Comparison of ENCODE assay signal across 21 cellular contexts in the genomic region with DNA sequence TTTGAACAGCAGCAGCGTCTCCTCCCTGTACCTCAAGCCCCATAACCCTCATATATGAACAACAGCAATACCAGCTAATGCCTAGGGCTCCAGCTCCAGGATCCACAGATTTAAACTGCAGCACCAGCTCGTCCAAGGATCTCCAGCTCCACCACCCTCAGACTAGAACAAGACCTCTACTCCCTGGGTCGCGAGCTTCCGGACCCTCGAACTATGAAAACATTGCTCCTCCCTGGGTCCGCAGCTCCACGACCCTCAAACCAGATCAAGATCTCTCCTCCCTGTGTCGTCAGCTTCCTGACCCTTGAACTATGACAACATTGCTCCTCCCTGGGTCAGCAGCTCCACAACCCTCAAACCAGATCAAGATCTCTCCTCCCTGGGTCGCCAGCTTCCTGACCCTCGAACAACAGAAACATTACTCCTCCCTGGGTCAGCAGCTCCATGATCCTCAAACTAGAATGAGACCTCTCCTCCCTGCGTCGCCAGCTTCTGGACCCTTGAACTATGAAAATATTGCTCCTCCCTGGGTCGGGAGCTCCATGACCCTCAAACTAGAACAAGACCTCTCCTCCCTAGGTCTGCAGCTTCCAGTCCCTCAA.
DNase-seq lines count a peak whose midpoint lies in the region; ATAC-seq, FAIRE-seq and TF ChIP-seq lines count a peak whose summit lies in the region.
"Had no signal": no experiment of that assay in that cellular context is flagged by ENCODE, and none has a peak within 500 bp of the region (broad histone marks: within the 10 kb centered on the region; RNA-seq: fewer than 3 reads in every experiment).

No MANE protein-coding gene starts in this region.

- no peaks in the 10 kb centered on the region for H3K4me1 ChIP-seq in A549
- H3K4me1 ChIP-seq in DND-41 (ENCODE audit: insufficient read depth, low read length), result peaks cover 17% of the 10 kb centered on the region
- no peaks in the 10 kb centered on the region for H3K4me1 ChIP-seq in mesendoderm (ENCODE audit: control insufficient read depth, low read depth, low read length)
- peaks cover 0 to 8% (median 0%) of the 10 kb centered on the region in 6 donors for H3K4me1 ChIP-seq in spleen
- H3K4me1 ChIP-seq: BLaER1, HAP-1 had no signal

- H3K18ac ChIP-seq in mesendoderm (ENCODE audit: low read length), result no peak overlapping the region

- TF ChIP-seq POLR2A in A549 (IDR thresholded peaks at IDR 0.05; ENCODE audit: low read length) (no peak), spleen (IDR thresholded peaks at IDR 0.05) (no peak)

- H3K79me2 ChIP-seq in DND-41 (ENCODE audit: insufficient read depth, low read length) (no peaks in the 10 kb centered on the region), mesendoderm (ENCODE audit: control insufficient read depth, insufficient read depth, low read length) (no peaks in the 10 kb centered on the region)

- H3K4me2 ChIP-seq in A549 (0 out of 3 replicates have a peak overlapping the region, but pooled peaks have one; percentile 12), DND-41 (ENCODE audit: insufficient read depth, low read length) (no peak overlapping the region), mesendoderm (ENCODE audit: low read length) (no peak overlapping the region)
- H3K4me2 ChIP-seq: BLaER1 had no signal

- no peak for FAIRE-seq in A549 (lab: Jason Lieb, UNC)
- FAIRE-seq: GM12878, GM18507, H54 had no signal

- 32% methylated on average over 14 of the region's 14 CpGs for WGBS in A549 (ENCODE audit: missing lambda C conversion rate)
- WGBS in mesendoderm (ENCODE audit: extremely low coverage, insufficient coverage, low lambda C conversion rate), result no CpG with 5 or more reads among the region's 14 CpGs
- WGBS in spleen, 5 donors, result 67 to 75% (median 71%) methylated on average over 14 of the region's 14 CpGs

- no peak for DNase-seq in A549 (ENCODE audit: low read depth in 1 of 2, low spot score in 1 of 2)
- no peak for DNase-seq in DND-41
- DNase-seq in mesendoderm, result no peak
- DNase-seq in spleen, result peak; percentile 32
- DNase-seq in activated CD8-positive, alpha-beta T cell treated with anti-CD3 and anti-CD28 coated beads for 36 hours, result no peak
- DNase-seq: Caco-2; CD4-positive, CD25-positive, alpha-beta regulatory T cell; CD8-positive, alpha-beta T cell; DMS153; EL; GDM1; GOT3; HFFc6 had no signal

- ATAC-seq in A549 (peak in 1 of 2 experiments; percentile 33; a peak in 1 of 6 replicates), DND-41 (ENCODE audit: insufficient read depth, low read depth) (no peak), HG02759 (IDR thresholded peaks at IDR 0.05; ENCODE audit: unreplicated experiment) (no peak)
- no peak for ATAC-seq in activated CD8-positive, alpha-beta T cell treated with anti-CD3 and anti-CD28 coated beads for 36 hours
- ATAC-seq: CD8-positive, alpha-beta T cell; GM12878 had no signal

- H4K20me1 ChIP-seq in DND-41 (ENCODE audit: insufficient read depth, low read length), result no peaks in the 10 kb centered on the region
- H4K20me1 ChIP-seq: BLaER1 had no signal

- H4K5ac ChIP-seq in mesendoderm (ENCODE audit: low read length), result no peak overlapping the region

- POLR2A ChIA-PET in A549 (lab: Yijun Ruan, JAX), result no interaction called here
- POLR2A ChIA-PET in activated CD8-positive, alpha-beta T cell treated with anti-CD3 and anti-CD28 coated beads for 36 hours (lab: Charles Lee), result interaction anchor here (1.4 kb wide), 1 partner anchor 13 kb away, joined by 4 read pairs; no protein-coding TSS in a partner anchor

- intact Hi-C loops in spleen (cut with DNase I; ENCODE audit: low total_unique reads), result no loop called here
- intact Hi-C loops in activated CD8-positive, alpha-beta T cell treated with anti-CD3 and anti-CD28 coated beads for 36 hours (cut with micrococcal nuclease), result loop anchor here (10.0 kb wide), 1 partner anchor 439 kb away; no protein-coding TSS in a partner anchor

- no peaks in the 10 kb centered on the region for H3K27me3 ChIP-seq in DND-41 (ENCODE audit: insufficient read depth, low read length, poor library complexity)
- no peaks in the 10 kb centered on the region for H3K27me3 ChIP-seq in mesendoderm (ENCODE audit: insufficient read depth, low read length, poor library complexity)
- H3K27me3 ChIP-seq in spleen (replicated peaks in 1 of 7), result peaks cover 0 to 11% (median 0%) of the 10 kb centered on the region in 7 donors
- H3K27me3 ChIP-seq: BLaER1 had no signal

- H2BK5ac ChIP-seq in mesendoderm (ENCODE audit: low read length), result no peak overlapping the region

- H3K23ac ChIP-seq in mesendoderm (ENCODE audit: low read length), result peak overlapping the region; percentile 57

- H3K4me3 ChIP-seq in A549 (no peak overlapping the region), DND-41 (ENCODE audit: low read depth in 1 of 2, low read length in 2 of 2) (no peak overlapping the region), mesendoderm (ENCODE audit: low read length) (no peak overlapping the region), spleen (no peak overlapping the region)
- H3K4me3 ChIP-seq: BLaER1, GM12878, HAP-1 had no signal

- no peak for TF ChIP-seq CTCF in A549 (IDR thresholded peaks at IDR 0.05)
- TF ChIP-seq CTCF in DND-41 (IDR thresholded peaks at IDR 0.05; ENCODE audit: borderline replicate concordance, extremely low read depth, low read length, poor library complexity, severe bottlenecking), result no peak
- TF ChIP-seq CTCF in spleen (IDR thresholded peaks at IDR 0.05 in 8 of 11, conservative IDR thresholded peaks at IDR 0.05 in 3 of 11), result no peak
- no peak for TF ChIP-seq CTCF in activated CD8-positive, alpha-beta T cell treated with anti-CD3 and anti-CD28 coated beads for 36 hours (IDR thresholded peaks at IDR 0.05)

- no peak overlapping the region for H3K27ac Mint-ChIP-seq in activated CD8-positive, alpha-beta T cell treated with anti-CD3 and anti-CD28 coated beads for 36 hours
- H3K27ac Mint-ChIP-seq: B cell; CD4-positive, CD25-positive, alpha-beta regulatory T cell; CD8-positive, alpha-beta T cell; HFFc6 had no signal

- H3K79me1 ChIP-seq in mesendoderm (ENCODE audit: low read length), result no peaks in the 10 kb centered on the region

- H3K9me3 ChIP-seq in A549 (peaks cover 12% of the 10 kb centered on the region; the same call in 2 of the 3 replicates), DND-41 (ENCODE audit: insufficient read depth, low read length, severe bottlenecking) (no peaks in the 10 kb centered on the region), spleen (no peaks in the 10 kb centered on the region)
- H3K9me3 ChIP-seq: BLaER1, Caco-2, HAP-1 had no signal

- no peak overlapping the region for H2AFZ ChIP-seq in DND-41 (ENCODE audit: low read depth, low read length)

- no peak overlapping the region for H3K27ac ChIP-seq in A549
- 0 out of 2 replicates have a peak overlapping the region, but pooled peaks have one; percentile 2 for H3K27ac ChIP-seq in DND-41 (ENCODE audit: low read length)
- H3K27ac ChIP-seq in mesendoderm (ENCODE audit: low read depth, low read length), result no peak overlapping the region
- H3K27ac ChIP-seq in spleen, result no peak overlapping the region
- H3K27ac ChIP-seq: BLaER1, C4-2B had no signal

- no peak overlapping the region for H3K9ac ChIP-seq in DND-41 (ENCODE audit: low read depth, low read length)
- H3K9ac ChIP-seq in mesendoderm (ENCODE audit: low read length), result no peak overlapping the region
- H3K9ac ChIP-seq: BLaER1 had no signal

- H2BK120ac ChIP-seq in mesendoderm (ENCODE audit: low read depth, low read length), result no peak overlapping the region

- no peaks in the 10 kb centered on the region for H3K36me3 Mint-ChIP-seq in activated CD8-positive, alpha-beta T cell treated with anti-CD3 and anti-CD28 coated beads for 36 hours (ENCODE audit: low read depth)
- H3K36me3 Mint-ChIP-seq: CD4-positive, CD25-positive, alpha-beta regulatory T cell; CD8-positive, alpha-beta T cell had no signal

- H3K36me3 ChIP-seq in DND-41 (ENCODE audit: insufficient read depth, low read length) (no peaks in the 10 kb centered on the region), mesendoderm (ENCODE audit: control insufficient read depth, insufficient read depth, low read length) (no peaks in the 10 kb centered on the region), spleen (no peaks in the 10 kb centered on the region)
- H3K36me3 ChIP-seq: BLaER1, HAP-1 had no signal

- peaks cover 1% of the 10 kb centered on the region for H3K27me3 Mint-ChIP-seq in activated CD8-positive, alpha-beta T cell treated with anti-CD3 and anti-CD28 coated beads for 36 hours
- H3K27me3 Mint-ChIP-seq: CD4-positive, CD25-positive, alpha-beta regulatory T cell had no signal

- TF ChIP-seq RAD21 in A549 (conservative IDR thresholded peaks at IDR 0.05 in 1 of 2, IDR thresholded peaks at IDR 0.05 in 1 of 2), result no peak

- H3K9me3 Mint-ChIP-seq in activated CD8-positive, alpha-beta T cell treated with anti-CD3 and anti-CD28 coated beads for 36 hours, result no peaks in the 10 kb centered on the region
- H3K9me3 Mint-ChIP-seq: CD4-positive, CD25-positive, alpha-beta regulatory T cell; CD8-positive, alpha-beta T cell had no signal

- CTCF ChIA-PET in A549 (lab: Yijun Ruan, JAX), result interaction anchor here (1.4 kb wide), 2 partner anchors 18 to 20 kb away, joined by 3 to 4 read pairs; no protein-coding TSS in a partner anchor
- CTCF ChIA-PET in activated CD8-positive, alpha-beta T cell treated with anti-CD3 and anti-CD28 coated beads for 36 hours (lab: Charles Lee), result interaction anchor here (0.8 kb wide), 1 partner anchor 399 kb away, joined by 3 read pairs; no protein-coding TSS in a partner anchor

- no peak overlapping the region for H3K4ac ChIP-seq in mesendoderm (ENCODE audit: low read depth, low read length)

- no peak overlapping the region for H3K56ac ChIP-seq in mesendoderm (ENCODE audit: low read length)

- no peak overlapping the region for H3K4me3 Mint-ChIP-seq in activated CD8-positive, alpha-beta T cell treated with anti-CD3 and anti-CD28 coated beads for 36 hours
- H3K4me3 Mint-ChIP-seq: B cell; CD4-positive, CD25-positive, alpha-beta regulatory T cell; CD8-positive, alpha-beta T cell; HFFc6 had no signal

- no peak overlapping the region for H2BK15ac ChIP-seq in mesendoderm (replicated peaks; ENCODE audit: low read depth)

- TF ChIP-seq EP300 in A549 (IDR thresholded peaks at IDR 0.05), result no peak

- no peak overlapping the region for H4K8ac ChIP-seq in mesendoderm (ENCODE audit: low read depth, low read length)

- no peak overlapping the region for H2AK5ac ChIP-seq in mesendoderm (ENCODE audit: low read length)

- no peaks in the 10 kb centered on the region for H3K4me1 Mint-ChIP-seq in activated CD8-positive, alpha-beta T cell treated with anti-CD3 and anti-CD28 coated beads for 36 hours (ENCODE audit: low read depth)
- H3K4me1 Mint-ChIP-seq: B cell; CD4-positive, CD25-positive, alpha-beta regulatory T cell had no signal

TF ChIP-seq in A549, 52 proteins besides CTCF, POLR2A, EP300 and RAD21 (continues in another document):
- TF ChIP-seq RNF2 (IDR thresholded peaks at IDR 0.05; ENCODE audit: borderline replicate concordance, low read depth) (no peak), RFX5 (IDR thresholded peaks at IDR 0.05) (no peak), NPAS2 (CRISPR knock-in tag; IDR thresholded peaks at IDR 0.05; ENCODE audit: borderline replicate concordance) (no peak)
